Comparison of ENCODE assay signal across 10 cellular contexts in the genomic region with DNA sequence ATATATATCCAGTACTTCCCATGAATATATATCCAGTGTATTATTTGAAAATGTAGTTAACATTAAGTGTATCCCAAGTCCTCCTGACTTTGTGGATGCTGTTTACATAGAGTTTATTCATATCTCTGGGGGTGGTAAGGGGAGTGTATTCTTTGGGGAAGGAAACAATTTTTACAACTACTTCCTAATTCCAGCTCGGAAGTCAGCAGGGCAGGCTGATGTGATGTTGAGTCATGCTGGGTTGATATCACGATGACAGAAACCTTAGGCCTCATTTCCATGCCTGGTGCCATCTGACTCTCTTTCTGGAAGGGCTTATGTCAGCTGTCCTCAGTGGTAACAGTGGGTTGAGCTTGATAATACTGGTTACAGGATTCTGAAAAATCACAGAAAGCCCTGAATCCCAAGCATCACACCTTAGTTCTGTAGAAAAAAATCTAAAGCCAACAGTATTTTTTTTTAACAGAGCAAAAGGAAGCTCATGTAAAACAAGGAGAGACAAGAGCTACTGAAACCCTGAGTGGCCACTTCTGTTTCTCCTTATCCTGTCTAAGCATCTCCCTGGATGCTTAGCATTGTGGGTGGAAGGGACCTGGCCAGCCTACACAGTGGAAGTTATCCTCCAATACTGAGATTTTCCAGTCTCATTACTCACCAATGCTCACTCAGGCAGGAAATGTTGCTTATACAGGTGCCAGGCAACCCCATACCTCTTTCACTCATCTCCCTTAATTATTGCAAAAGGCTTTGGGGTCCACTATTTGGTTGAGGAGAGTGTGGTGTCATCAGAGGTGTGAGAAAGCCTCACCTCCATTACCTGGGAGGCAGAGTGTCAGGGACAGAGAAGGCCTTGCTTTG.
DNase-seq lines count a peak whose midpoint lies in the region; TF ChIP-seq lines count a peak whose summit lies in the region.
"Had no signal": no experiment of that assay in that cellular context is flagged by ENCODE, and none has a peak within 500 bp of the region (broad histone marks: within the 10 kb centered on the region; RNA-seq: fewer than 3 reads in every experiment).

No MANE protein-coding gene starts in this region.

- peak in 1 of 2 donors; percentile 21 for TF ChIP-seq EP300 in tibial nerve (IDR thresholded peaks at IDR 0.05)

- H3K4me1 ChIP-seq in tibial nerve, result no peaks in the 10 kb centered on the region
- H3K4me1 ChIP-seq: parathyroid adenoma had no signal

- no peak overlapping the region for H3K27ac ChIP-seq in tibial nerve
- H3K27ac ChIP-seq: parathyroid adenoma had no signal

- no peak for TF ChIP-seq CTCF in tibial nerve (IDR thresholded peaks at IDR 0.05)

- H3K9me3 ChIP-seq in tibial nerve, result peaks cover 0 to 18% (median 0%) of the 10 kb centered on the region in 4 donors

- no peaks in the 10 kb centered on the region for H3K27me3 ChIP-seq in tibial nerve

- 26 to 38% methylated on average over 2 of the region's 2 CpGs for WGBS in tibial nerve, 2 donors

- no peak for TF ChIP-seq POLR2A in tibial nerve (IDR thresholded peaks at IDR 0.05)

- DNase-seq in AG20443 (ENCODE audit: low spot score) (peak; percentile 70), Kasumi-1 (lab: John Stamatoyannopoulos, UW) (peak; percentile 30 to 38), astrocyte of the hippocampus (ENCODE audit: low read depth, low spot score) (peak; percentile 49), kidney glomerular epithelial cell (lab: John Stamatoyannopoulos, UW) (peak; percentile 60), T-helper 9 cell (no peak), SHP77 (lab: John Stamatoyannopoulos, UW) (no peak), tibial nerve (ENCODE audit: low spot score in 2 of 2) (no peak), NCI-H345 (lab: John Stamatoyannopoulos, UW) (no peak)
- DNase-seq: Calu3 had no signal

- no peak overlapping the region for H3K4me3 ChIP-seq in tibial nerve

- H3K36me3 ChIP-seq in tibial nerve, result no peaks in the 10 kb centered on the region

Comparison
In these comparisons a context has a peak if more than half of its experiments do, and no peak if none do; other contexts are left out.
1. DNase-seq: peak in AG20443 (single experiment), Kasumi-1 (2 of 2), astrocyte of the hippocampus (single experiment) and kidney glomerular epithelial cell (single experiment); none in T-helper 9 cell (single experiment), SHP77 (0 of 2), tibial nerve (0 of 2) and NCI-H345 (single experiment).